Comparison of ENCODE assay signal across 15 cellular contexts in the genomic region with DNA sequence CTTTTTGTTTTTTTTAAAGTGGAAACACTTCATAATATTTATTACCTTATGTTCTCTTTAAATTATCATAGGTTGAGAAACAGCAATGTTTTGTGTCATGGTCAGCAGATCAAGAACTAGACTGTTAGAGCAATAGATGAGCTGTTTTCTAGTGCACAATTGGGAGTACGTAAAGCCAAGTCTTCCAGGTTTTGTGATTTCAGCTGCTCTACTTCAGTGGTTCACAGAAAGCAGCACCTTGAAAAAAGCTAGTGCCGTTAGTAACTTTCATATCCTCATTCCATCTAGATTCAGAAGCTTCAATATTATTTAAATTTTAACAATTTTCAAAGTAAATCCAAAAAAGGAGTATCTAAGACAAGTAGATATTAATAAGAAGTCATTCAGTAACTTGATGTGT. TPM values are rescaled to one million over a fixed set of nuclear protein-coding genes. Genes with fewer than 3 reads are reported as not detected.
DNase-seq lines count a peak whose midpoint lies in the region; ATAC-seq and TF ChIP-seq lines count a peak whose summit lies in the region.
"Had no signal": no experiment of that assay in that cellular context is flagged by ENCODE, and none has a peak within 500 bp of the region (broad histone marks: within the 10 kb centered on the region; RNA-seq: fewer than 3 reads in every experiment).

No MANE protein-coding gene starts in this region.

- H3K27me3 Mint-ChIP-seq in stimulated activated naive CD8-positive, alpha-beta T cell treated with anti-CD3 and anti-CD28 coated beads, Interleukin-15, Interleukin-2, amounts not matched to agents 100 ng/mL and 50 ng/mL, for 24 hours = no peaks in the 10 kb centered on the region
- H3K27me3 Mint-ChIP-seq in chondrocyte (ENCODE audit: low read depth) = no peaks in the 10 kb centered on the region

- peak overlapping the region; percentile 77 for H3K9ac ChIP-seq in OCI-LY1 (ENCODE audit: low read length)

- H3K36me3 ChIP-seq in OCI-LY1 (ENCODE audit: insufficient read depth, low read length) = peaks cover 36% of the 10 kb centered on the region

- peak overlapping the region; percentile 89 for H3K4me2 ChIP-seq in OCI-LY1 (ENCODE audit: low read length)

- no peak for DNase-seq in stimulated activated naive CD8-positive, alpha-beta T cell treated with anti-CD3 and anti-CD28 coated beads, Interleukin-15, Interleukin-2, amounts not matched to agents 100 U/mL and 50 U/mL, for 24 hours
- DNase-seq in chondrocyte (ENCODE audit: low spot score) = no peak
- DNase-seq in RPMI8226 = no peak
- DNase-seq in DMS53 treated with DMSO at 0.1 percent for 48 hours (lab: John Stamatoyannopoulos, UW; ENCODE audit: unreplicated experiment) = no peak
- DNase-seq: KG1; NCI-H187; NCI-H526; Right ventricle myocardium superior; stimulated activated CD4-positive, alpha-beta T cell treated with anti-CD3 and anti-CD28 coated beads, Interleukin-4, amount 100 ng/mL, for 1 hour had no signal

- peak overlapping the region; percentile 93 for H3K27ac ChIP-seq in OCI-LY1 (ENCODE audit: low read depth, low read length, poor library complexity, severe bottlenecking)

- H3K27ac Mint-ChIP-seq in stimulated activated naive CD8-positive, alpha-beta T cell treated with anti-CD3 and anti-CD28 coated beads, Interleukin-15, Interleukin-2, amounts not matched to agents 100 ng/mL and 50 ng/mL, for 24 hours = peak overlapping the region; percentile 77
- peak overlapping the region; percentile 63 for H3K27ac Mint-ChIP-seq in chondrocyte (ENCODE audit: unreplicated experiment)

- ATAC-seq in stimulated activated naive CD8-positive, alpha-beta T cell treated with anti-CD3 and anti-CD28 coated beads, Interleukin-15, Interleukin-2, amounts not matched to agents 100 U/mL and 50 U/mL, for 24 hours = no peak
- ATAC-seq in HG02571 (IDR thresholded peaks at IDR 0.05; ENCODE audit: unreplicated experiment) (no peak), GM18519 (IDR thresholded peaks at IDR 0.05; ENCODE audit: low FRiP score, unreplicated experiment) (no peak)

- H3K36me3 Mint-ChIP-seq in stimulated activated naive CD8-positive, alpha-beta T cell treated with anti-CD3 and anti-CD28 coated beads, Interleukin-15, Interleukin-2, amounts not matched to agents 100 ng/mL and 50 ng/mL, for 24 hours (ENCODE audit: low read depth) = peaks cover 54% of the 10 kb centered on the region
- H3K36me3 Mint-ChIP-seq in chondrocyte (ENCODE audit: low read depth) = peaks cover 9% of the 10 kb centered on the region

- no peaks in the 10 kb centered on the region for H3K9me3 Mint-ChIP-seq in stimulated activated naive CD8-positive, alpha-beta T cell treated with anti-CD3 and anti-CD28 coated beads, Interleukin-15, Interleukin-2, amounts not matched to agents 100 ng/mL and 50 ng/mL, for 24 hours
- no peaks in the 10 kb centered on the region for H3K9me3 Mint-ChIP-seq in chondrocyte (ENCODE audit: low read depth)

- H3F3A ChIP-seq in OCI-LY1 (ENCODE audit: insufficient read depth, low read length) = no peaks in the 10 kb centered on the region

- H3K79me2 ChIP-seq in OCI-LY1 (ENCODE audit: insufficient read depth, low read length) = peaks cover 25% of the 10 kb centered on the region

- peak overlapping the region; percentile 93 for H3K4me3 Mint-ChIP-seq in stimulated activated naive CD8-positive, alpha-beta T cell treated with anti-CD3 and anti-CD28 coated beads, Interleukin-15, Interleukin-2, amounts not matched to agents 100 ng/mL and 50 ng/mL, for 24 hours
- no peak overlapping the region for H3K4me3 Mint-ChIP-seq in chondrocyte (ENCODE audit: unreplicated experiment)

- H4K20me1 ChIP-seq in OCI-LY1 (ENCODE audit: insufficient read depth, low read length) = no peaks in the 10 kb centered on the region

- peaks cover 58% of the 10 kb centered on the region for H3K4me1 ChIP-seq in OCI-LY1 (ENCODE audit: insufficient read depth, low read length, severe bottlenecking)

- H3K4me1 Mint-ChIP-seq in stimulated activated naive CD8-positive, alpha-beta T cell treated with anti-CD3 and anti-CD28 coated beads, Interleukin-15, Interleukin-2, amounts not matched to agents 100 ng/mL and 50 ng/mL, for 24 hours (ENCODE audit: low read depth) = peaks cover 74% of the 10 kb centered on the region
- H3K4me1 Mint-ChIP-seq in chondrocyte (ENCODE audit: low read depth) = peaks cover 17% of the 10 kb centered on the region

- no peaks in the 10 kb centered on the region for H3K9me2 ChIP-seq in OCI-LY1 (ENCODE audit: low read depth, low read length)

- peak overlapping the region; percentile 67 for H3K4me3 ChIP-seq in OCI-LY1 (ENCODE audit: low read depth, low read length, poor library complexity, severe bottlenecking)

- TF ChIP-seq CTCF in OCI-LY1 (IDR thresholded peaks at IDR 0.05; ENCODE audit: low read length) (no peak), chondrocyte (IDR thresholded peaks at IDR 0.05) (no peak)

- H2AFZ ChIP-seq in OCI-LY1 (ENCODE audit: low read length) = no peak overlapping the region

- no peaks in the 10 kb centered on the region for H3K9me3 ChIP-seq in OCI-LY1 (ENCODE audit: low read length)

- H3K27me3 ChIP-seq in OCI-LY1 (ENCODE audit: insufficient read depth, low read length) = no peaks in the 10 kb centered on the region

RNA-seq across cellular contexts. Expression of a gene that starts 1.9 kb away (rescaled TPM):
- total RNA-seq in chondrocyte = not detected in 3 replicates
- total RNA-seq: Daoy, renal cortical epithelial cell, Right ventricle myocardium superior had no signal

RNA-seq across cellular contexts. Expression of a gene that starts 50.9 kb away (rescaled TPM):
- total RNA-seq in chondrocyte = 0.63 to 5.7 TPM (median 5.7 TPM) in 3 replicates
- total RNA-seq: renal cortical epithelial cell had no signal

RNA-seq across cellular contexts. Expression of a gene that starts 55.6 kb away (rescaled TPM):
- total RNA-seq in chondrocyte = 70.8 to 76.0 TPM (median 74.9 TPM) in 3 replicates
